Comparison of ENCODE assay signal across 35 cellular contexts in the genomic region with DNA sequence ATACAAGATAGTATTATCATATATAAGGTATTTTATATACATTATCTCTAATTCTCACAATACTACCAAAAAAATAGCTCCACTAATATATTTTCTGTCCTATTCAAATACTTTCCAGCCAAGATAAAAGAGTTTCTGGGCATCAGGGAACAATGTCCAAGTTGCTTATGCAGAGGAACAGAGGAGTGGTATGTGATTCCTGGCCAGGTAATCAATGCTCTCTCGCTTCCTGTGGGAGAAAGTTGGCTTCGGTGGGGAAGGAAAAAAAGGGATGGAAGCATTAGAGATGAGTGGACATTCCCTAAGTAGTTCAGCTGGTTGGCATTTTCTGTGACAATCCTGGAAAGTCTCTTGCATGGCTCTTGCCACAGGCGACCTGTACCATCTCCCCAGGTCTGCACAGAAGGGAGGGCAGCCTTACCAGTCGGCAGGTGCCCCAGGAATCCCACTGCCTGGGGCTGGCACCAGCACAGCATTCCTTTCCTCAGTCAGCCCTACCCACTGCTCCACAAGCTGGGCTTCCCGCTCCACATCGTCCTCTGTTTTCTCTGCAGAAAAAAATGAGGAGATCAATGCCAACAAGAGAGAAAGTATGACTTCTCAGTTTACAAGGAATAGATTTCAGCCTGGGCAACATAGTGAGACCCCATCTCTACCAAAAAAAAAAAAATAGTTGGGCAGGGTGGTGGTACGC.
"Had no signal": no experiment of that assay in that cellular context is flagged by ENCODE, and none has a peak within 500 bp of the region (broad histone marks: within the 10 kb centered on the region; RNA-seq: fewer than 3 reads in every experiment).

No MANE protein-coding gene starts in this region.

- H3K27me3 ChIP-seq: MG63 had no signal

- H3K4me3 ChIP-seq: MG63 had no signal

- H3K27ac ChIP-seq: KMS-11 had no signal

- H3K9ac ChIP-seq: KMS-11 had no signal

- H3K9me3 ChIP-seq: MG63 had no signal

- H3K4me2 ChIP-seq: KMS-11 had no signal

- DNase-seq: Kasumi-1, MG63, MM.1S, MV-4-11, NCI-H1048, NCI-H1092, NCI-H1092 treated with DMSO at 0.1 percent for 48 hours, NCI-H1105, NCI-H1105 treated with DMSO at 0.1 percent for 48 hours, NCI-H1417, NCI-H1417 treated with DMSO at 0.1 percent for 48 hours, NCI-H1436, NCI-H1436 treated with DMSO at 0.1 percent for 48 hours, NCI-H146, NCI-H1694, NCI-H1694 treated with DMSO at 0.1 percent for 48 hours, NCI-H187, NCI-H187 treated with DMSO at 0.1 percent for 48 hours, NCI-H1930, NCI-H2029, NCI-H2029 treated with DMSO at 0.1 percent for 48 hours, NCI-H2081, NCI-H2081 treated with DMSO at 0.1 percent for 48 hours, NCI-H2107, NCI-H2171, NCI-H2171 treated with DMSO at 0.1 percent for 48 hours, NCI-H2227 treated with DMSO at 0.1 percent for 48 hours, NCI-H226, NCI-H345, NCI-H446, NCI-H446 treated with DMSO at 0.1 percent for 48 hours, NCI-H510A, NCI-H510A treated with DMSO at 0.1 percent for 48 hours, NCI-H524 had no signal
